2 cellular contexts compared by ENCODE assay signal in the genomic region with DNA sequence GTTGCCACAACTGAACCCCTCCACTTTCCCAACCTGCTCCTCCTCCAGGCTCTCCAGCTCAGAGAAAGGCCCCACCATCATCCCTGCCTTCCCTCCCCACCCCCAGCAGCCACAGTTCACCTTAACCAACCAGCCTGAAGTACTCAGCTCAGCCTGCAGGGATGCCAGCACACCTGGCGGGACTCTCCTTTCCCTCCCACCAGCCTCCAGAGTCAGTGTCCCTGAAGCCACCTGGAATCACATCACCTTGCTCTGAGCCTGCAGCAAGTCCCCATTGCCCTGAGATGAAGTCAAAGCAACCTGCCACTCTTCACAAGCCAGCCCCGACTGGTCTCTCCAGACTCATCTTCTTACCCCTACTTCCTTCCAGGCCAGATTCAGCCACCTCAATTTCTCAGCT.
TF ChIP-seq lines count a peak whose summit lies in the region.

No MANE protein-coding gene starts in this region.

TF ChIP-seq in GM23338, 12 proteins besides CTCF, POLR2A, EP300 and RAD21 (continues in another document):
- no peak for TF ChIP-seq ETS1 (IDR thresholded peaks at IDR 0.05)
- no peak for TF ChIP-seq EZH2 (IDR thresholded peaks at IDR 0.05; ENCODE audit: low read depth, unreplicated experiment)
- TF ChIP-seq JUNB (IDR thresholded peaks at IDR 0.05; ENCODE audit: unreplicated experiment): no peak
- no peak for TF ChIP-seq ZNF331 (CRISPR knock-in tag; IDR thresholded peaks at IDR 0.05; ENCODE audit: low read depth)
- TF ChIP-seq POLR2AphosphoS5 (IDR thresholded peaks at IDR 0.05; ENCODE audit: low read depth): no peak
- TF ChIP-seq CREB1 (CRISPR knock-in tag; IDR thresholded peaks at IDR 0.05; ENCODE audit: low read depth): no peak
- no peak for TF ChIP-seq EZH2phosphoT487 (IDR thresholded peaks at IDR 0.05; ENCODE audit: unreplicated experiment)
- no peak for TF ChIP-seq NANOG (IDR thresholded peaks at IDR 0.05; ENCODE audit: borderline replicate concordance)
- TF ChIP-seq REST (IDR thresholded peaks at IDR 0.05; ENCODE audit: unreplicated experiment): no peak
- TF ChIP-seq STAT1 (IDR thresholded peaks at IDR 0.05; ENCODE audit: unreplicated experiment): no peak

TF ChIP-seq in WTC11, 78 proteins besides CTCF, POLR2A, EP300 and RAD21:
- TF ChIP-seq ZNF416 (CRISPR knock-in tag; IDR thresholded peaks at IDR 0.05) (no peak), ZNF671 (CRISPR knock-in tag; IDR thresholded peaks at IDR 0.05) (no peak), ZNF425 (CRISPR knock-in tag; conservative IDR thresholded peaks at IDR 0.05) (no peak), ZNF232 (CRISPR knock-in tag; IDR thresholded peaks at IDR 0.05) (no peak), TCF7 (CRISPR knock-in tag; IDR thresholded peaks at IDR 0.05; ENCODE audit: low read depth) (no peak), CREB1 (CRISPR knock-in tag; IDR thresholded peaks at IDR 0.05) (no peak), TP53 (CRISPR knock-in tag; IDR thresholded peaks at IDR 0.05) (no peak), ZNF121 (CRISPR knock-in tag; IDR thresholded peaks at IDR 0.05) (no peak), NR2C2 (CRISPR knock-in tag; IDR thresholded peaks at IDR 0.05) (no peak), GTF2I (CRISPR knock-in tag; conservative IDR thresholded peaks at IDR 0.05) (no peak), ZNF138 (CRISPR knock-in tag; conservative IDR thresholded peaks at IDR 0.05) (no peak), HMGA2 (CRISPR knock-in tag; IDR thresholded peaks at IDR 0.05) (no peak), ZNF263 (CRISPR knock-in tag; IDR thresholded peaks at IDR 0.05; ENCODE audit: low read depth) (no peak), SMAD4 (CRISPR knock-in tag; IDR thresholded peaks at IDR 0.05) (no peak), ERG (CRISPR knock-in tag; IDR thresholded peaks at IDR 0.05) (no peak), ATF1 (CRISPR knock-in tag; IDR thresholded peaks at IDR 0.05) (no peak), SOX15 (CRISPR knock-in tag; IDR thresholded peaks at IDR 0.05) (no peak)
- TF ChIP-seq, protein P1, sequence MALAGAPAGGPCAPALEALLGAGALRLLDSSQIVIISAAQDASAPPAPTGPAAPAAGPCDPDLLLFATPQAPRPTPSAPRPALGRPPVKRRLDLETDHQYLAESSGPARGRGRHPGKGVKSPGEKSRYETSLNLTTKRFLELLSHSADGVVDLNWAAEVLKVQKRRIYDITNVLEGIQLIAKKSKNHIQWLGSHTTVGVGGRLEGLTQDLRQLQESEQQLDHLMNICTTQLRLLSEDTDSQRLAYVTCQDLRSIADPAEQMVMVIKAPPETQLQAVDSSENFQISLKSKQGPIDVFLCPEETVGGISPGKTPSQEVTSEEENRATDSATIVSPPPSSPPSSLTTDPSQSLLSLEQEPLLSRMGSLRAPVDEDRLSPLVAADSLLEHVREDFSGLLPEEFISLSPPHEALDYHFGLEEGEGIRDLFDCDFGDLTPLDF (CRISPR knock-in tag; IDR thresholded peaks at IDR 0.05): no peak
- TF ChIP-seq, protein P2, sequence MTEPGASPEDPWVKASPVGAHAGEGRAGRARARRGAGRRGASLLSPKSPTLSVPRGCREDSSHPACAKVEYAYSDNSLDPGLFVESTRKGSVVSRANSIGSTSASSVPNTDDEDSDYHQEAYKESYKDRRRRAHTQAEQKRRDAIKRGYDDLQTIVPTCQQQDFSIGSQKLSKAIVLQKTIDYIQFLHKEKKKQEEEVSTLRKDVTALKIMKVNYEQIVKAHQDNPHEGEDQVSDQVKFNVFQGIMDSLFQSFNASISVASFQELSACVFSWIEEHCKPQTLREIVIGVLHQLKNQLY (CRISPR knock-in tag; IDR thresholded peaks at IDR 0.05): no peak
- TF ChIP-seq, protein P3, sequence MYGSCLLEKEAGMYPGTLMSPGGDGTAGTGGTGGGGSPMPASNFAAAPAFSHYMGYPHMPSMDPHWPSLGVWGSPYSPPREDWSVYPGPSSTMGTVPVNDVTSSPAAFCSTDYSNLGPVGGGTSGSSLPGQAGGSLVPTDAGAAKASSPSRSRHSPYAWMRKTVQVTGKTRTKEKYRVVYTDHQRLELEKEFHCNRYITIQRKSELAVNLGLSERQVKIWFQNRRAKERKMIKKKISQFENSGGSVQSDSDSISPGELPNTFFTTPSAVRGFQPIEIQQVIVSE (CRISPR knock-in tag; IDR thresholded peaks at IDR 0.05; ENCODE audit: borderline replicate concordance): no peak
